ENCODE assay signal across 7 cellular contexts in the genomic region with DNA sequence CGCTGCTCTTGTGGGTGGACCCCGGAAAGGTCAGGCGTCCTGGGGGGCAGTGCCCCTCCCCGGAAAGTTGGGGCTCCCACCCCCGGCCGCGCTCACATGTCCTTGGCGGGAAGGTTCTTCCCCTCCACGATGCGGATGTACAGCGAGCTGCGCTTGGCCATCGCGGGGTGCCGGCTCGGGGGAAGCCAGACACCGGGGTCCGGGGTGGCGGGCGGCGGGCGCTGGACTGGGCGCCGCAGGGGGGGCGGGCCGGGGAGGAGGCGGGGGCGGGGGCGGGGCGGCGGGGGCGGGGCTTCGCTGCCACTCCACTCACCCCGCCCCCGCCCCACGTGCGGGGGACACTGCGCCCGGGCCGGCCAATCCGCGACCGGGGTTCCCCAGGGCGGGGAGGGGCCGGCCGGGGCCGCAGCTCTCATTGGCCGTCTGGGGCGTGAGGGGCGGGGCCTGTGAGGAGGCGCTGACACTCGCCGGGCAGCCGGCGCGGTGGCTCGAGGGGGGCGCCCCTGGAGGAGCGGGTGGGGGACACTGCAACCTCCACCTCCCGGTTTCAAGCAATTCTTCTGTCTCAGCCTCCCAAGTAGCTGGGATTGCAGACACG. TPM values are rescaled to one million over a fixed set of nuclear protein-coding genes. Genes with fewer than 3 reads are reported as not detected.
DNase-seq lines count a peak whose midpoint lies in the region; ATAC-seq and TF ChIP-seq lines count a peak whose summit lies in the region.
"Not testable (repeated sequence)": the region's sequence is repeated elsewhere in the genome, so short reads cannot be mapped to it uniquely, and the experiment has no call there.

A gene (minus strand): TSS at position 228 of the 598 bp plus-strand sequence. CDS start 67 bp downstream, at position 161.

- H3K4me1 Mint-ChIP-seq in T-helper 17 cell: not testable (repeated sequence)

- H2AFZ ChIP-seq in neural cell (ENCODE audit: low read depth, low read length): not testable (repeated sequence)

- H3K36me3 ChIP-seq in H7 (replicated peaks; ENCODE audit: control insufficient read depth, insufficient read depth, low read length); ascending aorta; neural cell (ENCODE audit: insufficient read depth, low read length): not testable (repeated sequence)

- peak within 1 kb of the TSS; percentile 71 for H3K4me3 Mint-ChIP-seq in T-helper 17 cell

- not testable (repeated sequence) for H3K27me3 Mint-ChIP-seq in T-helper 17 cell

- H3K9ac ChIP-seq in neural cell (ENCODE audit: low read length): not testable (repeated sequence)

- not testable (repeated sequence) for TF ChIP-seq EP300 in neural cell (conservative IDR thresholded peaks at IDR 0.05; ENCODE audit: poor library complexity, severe bottlenecking)

- not testable (repeated sequence) for H3K27ac Mint-ChIP-seq in T-helper 17 cell

- H3K27ac ChIP-seq in ascending aorta; neural cell (ENCODE audit: low read length): not testable (repeated sequence)

- H3K4me1 ChIP-seq in ascending aorta: not testable (repeated sequence)

- H3K9me2 ChIP-seq in neural cell (ENCODE audit: insufficient read depth, low read length): not testable (repeated sequence)

- TF ChIP-seq CTCF in ascending aorta (IDR thresholded peaks at IDR 0.05); neural cell (IDR thresholded peaks at IDR 0.05; ENCODE audit: poor library complexity, severe bottlenecking): not testable (repeated sequence)

- H3K4me2 ChIP-seq in neural cell (ENCODE audit: low read length): not testable (repeated sequence)

- H3K4me3 ChIP-seq in H7 (ENCODE audit: insufficient read depth, low read depth, low read length) (peak within 1 kb of the TSS; percentile 12; the same call in 1 of the 2 replicates), ascending aorta (peak within 1 kb of the TSS in 1 of 2 donors; percentile 50), neural cell (ENCODE audit: low read length) (peak within 1 kb of the TSS; percentile 34)

- not testable (repeated sequence) for H3K36me3 Mint-ChIP-seq in T-helper 17 cell (ENCODE audit: low read depth)

- TF ChIP-seq RAD21 in neural cell (conservative IDR thresholded peaks at IDR 0.05): not testable (repeated sequence)

- intact Hi-C loops in ascending aorta (cut with DNase I); left cardiac atrium (cut with DNase I): not testable (repeated sequence)

- not testable (repeated sequence) for H3F3A ChIP-seq in neural cell (ENCODE audit: insufficient read depth, low read length, poor library complexity, severe bottlenecking)

- not testable (repeated sequence) for H3K9me3 ChIP-seq in T-helper 17 cell (ENCODE audit: control insufficient read depth, low read length, poor library complexity, severe bottlenecking); ascending aorta; neural cell (ENCODE audit: low read length)

- DNase-seq in H7: not testable (repeated sequence)
- peak in 2 of 3 donors; percentile 27 to 35 for DNase-seq in T-helper 17 cell
- DNase-seq in ascending aorta (ENCODE audit: low spot score in 2 of 2): peak in 1 of 2 donors; percentile 40
- DNase-seq in left cardiac atrium: peak; percentile 8

- ATAC-seq in GM18873 (IDR thresholded peaks at IDR 0.05; ENCODE audit: low FRiP score, unreplicated experiment) (peak; percentile 30), HG03354 (IDR thresholded peaks at IDR 0.05; ENCODE audit: poor library complexity, severe bottlenecking, unreplicated experiment) (peak; percentile 68), T-helper 17 cell (peak; percentile 100), left cardiac atrium (peak; percentile 93 to 98)

- not testable (repeated sequence) for H3K79me2 ChIP-seq in neural cell (replicated peaks; ENCODE audit: insufficient read depth, low read length)

- H3K27me3 ChIP-seq in H7 (ENCODE audit: control insufficient read depth, insufficient read depth, low read length); ascending aorta; neural cell (ENCODE audit: insufficient read depth, low read depth, low read length): not testable (repeated sequence)

- H4K20me1 ChIP-seq in neural cell (ENCODE audit: insufficient read depth): not testable (repeated sequence)

RNA-seq across cellular contexts. Expression of the gene that starts here (rescaled TPM):
- 3.2 and 5.9 TPM in 2 replicates for total RNA-seq in H7 (2014; rRNA removed; shearing (Covaris generic))
- total RNA-seq in T-helper 17 cell: 10 to 100 TPM; 20.7 to 23.7 TPM
- total RNA-seq in ascending aorta: 143 TPM
- 10 to 100 TPM in 1 of 2 donors, 1 to 10 TPM in 1; 3.2 to 14.3 TPM for total RNA-seq in left cardiac atrium
- polyA plus RNA-seq in neural cell: 31.9 and 43.0 TPM in 2 replicates
- 22.7 and 29.7 TPM in 2 replicates for polyA minus RNA-seq in neural cell

Comparison
In these comparisons a context has a peak if more than half of its experiments do, and no peak if none do; other contexts are left out.
1. ATAC-seq: peak in every context shown above with its lines; median percentile 100 in T-helper 17 cell; 96 in left cardiac atrium; 68 in HG03354; 30 in GM18873.